Comparison of ENCODE assay signal across 1 cellular context in genomic region chr12:2335109-2335508, GRCh38.
TF ChIP-seq lines count a peak whose summit lies in the region.

No MANE protein-coding gene starts in this region.

TF ChIP-seq in IMR-90, 13 proteins besides CTCF, POLR2A, EP300 and RAD21:
- TF ChIP-seq USF2 (IDR thresholded peaks at IDR 0.05; ENCODE audit: low read depth, low read length) (no peak), BHLHE40 (IDR thresholded peaks at IDR 0.05; ENCODE audit: low read depth, low read length) (no peak), SMC3 (IDR thresholded peaks at IDR 0.05; ENCODE audit: low read depth, low read length) (no peak), ELK1 (IDR thresholded peaks at IDR 0.05; ENCODE audit: borderline replicate concordance, low read depth, low read length) (no peak), RCOR1 (IDR thresholded peaks at IDR 0.05; ENCODE audit: insufficient replicate concordance, low read length) (no peak), NFE2L2 (IDR thresholded peaks at IDR 0.05; ENCODE audit: low read depth, low read length) (no peak), MAZ (IDR thresholded peaks at IDR 0.05; ENCODE audit: borderline replicate concordance, low read depth, low read length) (no peak), RFX5 (IDR thresholded peaks at IDR 0.05; ENCODE audit: low read depth, low read length) (no peak), MAFK (IDR thresholded peaks at IDR 0.05; ENCODE audit: low read depth, low read length) (no peak), MXI1 (IDR thresholded peaks at IDR 0.05; ENCODE audit: borderline replicate concordance, low read depth, low read length) (no peak), FOS (IDR thresholded peaks at IDR 0.05; ENCODE audit: low read depth, low read length) (no peak), CHD1 (IDR thresholded peaks at IDR 0.05; ENCODE audit: low read depth, low read length) (no peak), CEBPB (IDR thresholded peaks at IDR 0.05; ENCODE audit: low read depth, low read length) (no peak)
